ENCODE assay signal across 13 cellular contexts in genomic region chr20:588932-589672, GRCh38. TPM values are rescaled to one million over a fixed set of nuclear protein-coding genes. Genes with fewer than 3 reads are reported as not detected.
A peak's percentile ranks its signal among the peaks of the same experiment; 100 is the strongest.
DNase-seq lines count a peak whose midpoint lies in the region; ATAC-seq and TF ChIP-seq lines count a peak whose summit lies in the region.
"Had no signal": no experiment of that assay in that cellular context is flagged by ENCODE, and none has a peak within 500 bp of the region (broad histone marks: within the 10 kb centered on the region; RNA-seq: fewer than 3 reads in every experiment).

No MANE protein-coding gene starts in this region.

- H3K27ac ChIP-seq in psoas muscle: no peak overlapping the region
- H3K27ac ChIP-seq in ascending aorta: no peak overlapping the region
- H3K27ac ChIP-seq: KMS-11 had no signal

- no peaks in the 10 kb centered on the region for H3K4me1 ChIP-seq in psoas muscle
- no peaks in the 10 kb centered on the region for H3K4me1 ChIP-seq in ascending aorta
- H3K4me1 ChIP-seq: Caco-2 had no signal

- DNase-seq in GM20000 (ENCODE audit: low spot score) (peak; percentile 77), germinal center (ENCODE audit: low spot score) (peak; percentile 49), NCI-H526 treated with DMSO at 0.1 percent for 48 hours (lab: John Stamatoyannopoulos, UW) (no peak), psoas muscle (no peak), NCI-H1092 treated with DMSO at 0.1 percent for 48 hours (lab: John Stamatoyannopoulos, UW) (no peak), ascending aorta (ENCODE audit: low spot score in 2 of 2) (no peak)
- DNase-seq: activated CD8-positive, alpha-beta memory T cell treated with anti-CD3 and anti-CD28 coated beads for 24 hours; foreskin melanocyte had no signal

- H3K9me3 ChIP-seq in psoas muscle (no peaks in the 10 kb centered on the region), ascending aorta (no peaks in the 10 kb centered on the region)
- H3K9me3 ChIP-seq: Caco-2 had no signal

- intact Hi-C loops in psoas muscle (cut with DNase I) (no loop called here), ascending aorta (cut with DNase I) (no loop called here)

- peak; percentile 71 for ATAC-seq in HG03439 (IDR thresholded peaks at IDR 0.05; ENCODE audit: unreplicated experiment)
- ATAC-seq in psoas muscle: no peak

- no peak overlapping the region for H3K4me3 ChIP-seq in psoas muscle
- no peak overlapping the region for H3K4me3 ChIP-seq in ascending aorta

- peak; percentile 26 for TF ChIP-seq CTCF in GM12873 (IDR thresholded peaks at IDR 0.05; ENCODE audit: insufficient read depth, low read depth, low read length, missing control alignments)
- TF ChIP-seq CTCF in GM20000 (IDR thresholded peaks at IDR 0.05; ENCODE audit: extremely low read depth, missing control alignments): peak; percentile 21
- TF ChIP-seq CTCF in psoas muscle (IDR thresholded peaks at IDR 0.05): no peak
- TF ChIP-seq CTCF in ascending aorta (IDR thresholded peaks at IDR 0.05): no peak

- H3K27me3 ChIP-seq in psoas muscle (ENCODE audit: insufficient read depth in 3 of 3, low read length in 2 of 3) (no peaks in the 10 kb centered on the region), ascending aorta (no peaks in the 10 kb centered on the region)

- H3K36me3 ChIP-seq in psoas muscle (ENCODE audit: insufficient read depth in 1 of 2, low read depth in 1 of 2) (no peaks in the 10 kb centered on the region), ascending aorta (no peaks in the 10 kb centered on the region)

- 70 to 75% (median 75%) methylated on average over 10 of the region's 10 CpGs for WGBS in psoas muscle, 3 donors

RNA-seq across cellular contexts. Expression of gene TCF15, which starts 21.0 kb away (rescaled TPM):
- total RNA-seq in psoas muscle: 10 to 100 TPM in 1 of 4 donors, 1 to 10 TPM in 3; 5.1 to 10.6 (median 6.7) TPM
- 1 to 10 TPM; 3.0 to 4.7 (median 3.2) TPM for polyA plus RNA-seq in psoas muscle
- 8.3 TPM for total RNA-seq in ascending aorta
- total RNA-seq: Caco-2, myocyte had no signal

RNA-seq across cellular contexts. Expression of gene CSNK2A1, which starts 45.5 kb away (rescaled TPM):
- total RNA-seq in psoas muscle (100 to 1,000 TPM; 118 to 180 (median 140) TPM), ascending aorta (74.1 TPM)
- 100 to 1,000 TPM in 1 of 3 donors, 10 to 100 TPM in 2; 43.9 to 122 (median 87.9) TPM for polyA plus RNA-seq in psoas muscle

Comparison
In these comparisons a context has a peak if more than half of its experiments do, and no peak if none do; other contexts are left out.
1. CTCF ChIP-seq: peak in GM12873 (single experiment) and GM20000 (single experiment); none in psoas muscle (single experiment) and ascending aorta (0 of 3).
2. DNase-seq: peak in GM20000 (single experiment) and germinal center (single experiment); none in NCI-H526 treated with DMSO at 0.1 percent for 48 hours (single experiment), psoas muscle (0 of 2), NCI-H1092 treated with DMSO at 0.1 percent for 48 hours (single experiment) and ascending aorta (0 of 2).